8 cellular contexts compared by ENCODE assay signal in genomic region chr9:77475641-77476473, GRCh38.
DNase-seq lines count a peak whose midpoint lies in the region; ATAC-seq and TF ChIP-seq lines count a peak whose summit lies in the region.

No MANE protein-coding gene starts in this region.

- peak overlapping the region; percentile 99 for H2AFZ ChIP-seq in ACC112 (ENCODE audit: low read length, unreplicated experiment)

- H3K4me1 ChIP-seq in ACC112 (ENCODE audit: control insufficient read depth, insufficient read depth, low read length, unreplicated experiment), result peaks cover 16% of the 10 kb centered on the region
- no peaks in the 10 kb centered on the region for H3K4me1 ChIP-seq in right cardiac atrium (ENCODE audit: control insufficient read depth, insufficient read depth, low read length)
- H3K4me1 ChIP-seq in aorta (ENCODE audit: control insufficient read depth in 1 of 2, insufficient read depth in 2 of 2, low read length in 2 of 2), result no peaks in the 10 kb centered on the region
- H3K4me1 ChIP-seq in lower lobe of right lung, result no peaks in the 10 kb centered on the region

- H3K27ac ChIP-seq in ACC112 (ENCODE audit: low read depth, low read length) (peak overlapping the region; percentile 92), right cardiac atrium (ENCODE audit: low read length) (no peak overlapping the region), aorta (ENCODE audit: low read depth in 1 of 2, low read length in 2 of 2) (no peak overlapping the region), lower lobe of right lung (no peak overlapping the region)

- H3K79me2 ChIP-seq in ACC112 (ENCODE audit: control insufficient read depth, insufficient read depth, low read length, unreplicated experiment), result no peaks in the 10 kb centered on the region

- H3K4me3 ChIP-seq in ACC112 (ENCODE audit: low read depth, low read length) (peak overlapping the region; percentile 33; the same call in 1 of the 2 replicates), right cardiac atrium (ENCODE audit: low read length) (no peak overlapping the region), aorta (ENCODE audit: low read length in 2 of 2) (no peak overlapping the region), lower lobe of right lung (no peak overlapping the region)

- DNase-seq in GM19240 (ENCODE audit: insufficient read length, low spot score) (peak; percentile 9), right cardiac atrium (no peak), aorta (no peak), occipital lobe (lab: John Stamatoyannopoulos, UW) (no peak), lower lobe of right lung (no peak)
- peak; percentile 71 for DNase-seq in activated CD4-positive, alpha-beta T cell treated with anti-CD3 and anti-CD28 coated beads for 48 hours

- ATAC-seq in HG03175 (IDR thresholded peaks at IDR 0.05; ENCODE audit: unreplicated experiment) (peak; percentile 98), right cardiac atrium (peak; percentile 54 to 76), aorta (ENCODE audit: low FRiP score) (no peak), lower lobe of right lung (no peak)

- intact Hi-C loops in right cardiac atrium (cut with DNase I), result no loop called here
- intact Hi-C loops in aorta (cut with DNase I), result no loop called here
- intact Hi-C loops in lower lobe of right lung (cut with DNase I), result no loop called here

- H3K27me3 ChIP-seq in ACC112 (ENCODE audit: insufficient read depth, low read length) (no peaks in the 10 kb centered on the region), right cardiac atrium (ENCODE audit: control insufficient read depth, insufficient read depth) (no peaks in the 10 kb centered on the region), aorta (ENCODE audit: control insufficient read depth in 1 of 2, insufficient read depth in 2 of 2, low read length in 1 of 2) (no peaks in the 10 kb centered on the region), lower lobe of right lung (ENCODE audit: low read depth) (no peaks in the 10 kb centered on the region)

- H3K9me3 ChIP-seq in right cardiac atrium (ENCODE audit: control insufficient read depth, low read length) (no peaks in the 10 kb centered on the region), aorta (ENCODE audit: control insufficient read depth, low read length) (peaks cover 2% of the 10 kb centered on the region), lower lobe of right lung (peaks cover 8% of the 10 kb centered on the region)

- no peaks in the 10 kb centered on the region; the same call in 1 of the 2 replicates for H3K36me3 ChIP-seq in ACC112 (ENCODE audit: insufficient read depth, low read length)
- H3K36me3 ChIP-seq in aorta (ENCODE audit: control insufficient read depth in 1 of 2, insufficient read depth in 2 of 2, low read length in 1 of 2), result no peaks in the 10 kb centered on the region
- no peaks in the 10 kb centered on the region for H3K36me3 ChIP-seq in lower lobe of right lung

- TF ChIP-seq CTCF in lower lobe of right lung (IDR thresholded peaks at IDR 0.05), result no peak

- 66% methylated on average over 9 of the region's 9 CpGs for WGBS in right cardiac atrium
- WGBS in aorta, 2 donors, result 79 to 80% methylated on average over 9 of the region's 9 CpGs

Comparison
In these comparisons a context has a peak if more than half of its experiments do, and no peak if none do; other contexts are left out.
1. DNase-seq: peak in GM19240 (single experiment) and activated CD4-positive, alpha-beta T cell treated with anti-CD3 and anti-CD28 coated beads for 48 hours (single experiment); none in right cardiac atrium (0 of 3), aorta (0 of 2), occipital lobe (single experiment) and lower lobe of right lung (single experiment).
2. ATAC-seq: peak in HG03175 (single experiment) and right cardiac atrium (2 of 2); none in aorta (single experiment) and lower lobe of right lung (0 of 2).